1 cellular context compared by ENCODE assay signal in the genomic region with DNA sequence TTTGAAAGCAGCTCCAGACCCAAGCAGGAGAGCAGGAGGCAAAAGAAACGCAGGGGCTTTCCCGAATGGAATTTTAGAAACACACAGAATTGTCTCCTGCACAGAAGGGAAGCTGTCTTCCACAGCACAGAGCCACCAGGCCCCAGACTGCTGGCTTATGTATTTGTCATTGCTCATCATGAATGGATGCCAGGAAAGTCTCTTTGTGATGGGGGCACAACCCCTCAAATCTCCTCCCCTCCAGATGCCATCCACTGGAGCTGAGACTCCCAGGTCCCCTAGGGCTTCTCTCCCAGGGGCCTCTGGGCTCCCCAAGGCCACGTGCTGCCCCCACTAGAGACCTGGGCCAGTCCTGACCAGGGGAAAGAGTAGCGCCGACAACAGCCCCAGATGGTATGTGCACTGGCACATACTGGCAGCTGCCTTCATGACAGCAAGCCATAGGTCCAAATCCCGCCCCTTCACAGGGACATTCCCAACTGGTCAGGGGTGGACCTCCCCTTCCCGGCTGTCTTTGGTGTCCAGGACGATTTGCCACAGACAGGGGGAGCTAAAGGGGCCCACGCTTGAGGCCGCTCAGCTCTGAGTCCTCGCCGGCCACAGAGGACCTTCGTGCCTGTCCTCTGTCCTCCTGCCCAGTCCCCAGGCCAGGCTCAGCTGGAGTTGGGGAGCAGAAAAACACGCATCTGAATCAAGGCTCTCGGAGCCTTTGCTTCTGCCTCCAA.
TF ChIP-seq lines count a peak whose summit lies in the region.

No MANE protein-coding gene starts in this region.

TF ChIP-seq in HepG2, 621 proteins besides CTCF, POLR2A, EP300 and RAD21 (continued from another document):
- TF ChIP-seq, protein P1, sequence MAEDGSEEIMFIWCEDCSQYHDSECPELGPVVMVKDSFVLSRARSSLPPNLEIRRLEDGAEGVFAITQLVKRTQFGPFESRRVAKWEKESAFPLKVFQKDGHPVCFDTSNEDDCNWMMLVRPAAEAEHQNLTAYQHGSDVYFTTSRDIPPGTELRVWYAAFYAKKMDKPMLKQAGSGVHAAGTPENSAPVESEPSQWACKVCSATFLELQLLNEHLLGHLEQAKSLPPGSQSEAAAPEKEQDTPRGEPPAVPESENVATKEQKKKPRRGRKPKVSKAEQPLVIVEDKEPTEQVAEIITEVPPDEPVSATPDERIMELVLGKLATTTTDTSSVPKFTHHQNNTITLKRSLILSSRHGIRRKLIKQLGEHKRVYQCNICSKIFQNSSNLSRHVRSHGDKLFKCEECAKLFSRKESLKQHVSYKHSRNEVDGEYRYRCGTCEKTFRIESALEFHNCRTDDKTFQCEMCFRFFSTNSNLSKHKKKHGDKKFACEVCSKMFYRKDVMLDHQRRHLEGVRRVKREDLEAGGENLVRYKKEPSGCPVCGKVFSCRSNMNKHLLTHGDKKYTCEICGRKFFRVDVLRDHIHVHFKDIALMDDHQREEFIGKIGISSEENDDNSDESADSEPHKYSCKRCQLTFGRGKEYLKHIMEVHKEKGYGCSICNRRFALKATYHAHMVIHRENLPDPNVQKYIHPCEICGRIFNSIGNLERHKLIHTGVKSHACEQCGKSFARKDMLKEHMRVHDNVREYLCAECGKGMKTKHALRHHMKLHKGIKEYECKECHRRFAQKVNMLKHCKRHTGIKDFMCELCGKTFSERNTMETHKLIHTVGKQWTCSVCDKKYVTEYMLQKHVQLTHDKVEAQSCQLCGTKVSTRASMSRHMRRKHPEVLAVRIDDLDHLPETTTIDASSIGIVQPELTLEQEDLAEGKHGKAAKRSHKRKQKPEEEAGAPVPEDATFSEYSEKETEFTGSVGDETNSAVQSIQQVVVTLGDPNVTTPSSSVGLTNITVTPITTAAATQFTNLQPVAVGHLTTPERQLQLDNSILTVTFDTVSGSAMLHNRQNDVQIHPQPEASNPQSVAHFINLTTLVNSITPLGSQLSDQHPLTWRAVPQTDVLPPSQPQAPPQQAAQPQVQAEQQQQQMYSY (CRISPR knock-in tag; IDR thresholded peaks at IDR 0.05), result no peak
- TF ChIP-seq TBX2 (CRISPR knock-in tag; IDR thresholded peaks at IDR 0.05; ENCODE audit: borderline replicate concordance) (no peak), ZNF775 (CRISPR knock-in tag; IDR thresholded peaks at IDR 0.05; ENCODE audit: borderline replicate concordance) (no peak)
- TF ChIP-seq, protein P2, sequence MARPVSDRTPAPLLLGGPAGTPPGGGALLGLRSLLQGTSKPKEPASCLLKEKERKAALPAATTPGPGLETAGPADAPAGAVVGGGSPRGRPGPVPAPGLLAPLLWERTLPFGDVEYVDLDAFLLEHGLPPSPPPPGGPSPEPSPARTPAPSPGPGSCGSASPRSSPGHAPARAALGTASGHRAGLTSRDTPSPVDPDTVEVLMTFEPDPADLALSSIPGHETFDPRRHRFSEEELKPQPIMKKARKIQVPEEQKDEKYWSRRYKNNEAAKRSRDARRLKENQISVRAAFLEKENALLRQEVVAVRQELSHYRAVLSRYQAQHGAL (CRISPR knock-in tag; IDR thresholded peaks at IDR 0.05; ENCODE audit: not compliant biosample characterization), result no peak
- TF ChIP-seq, protein P3, sequence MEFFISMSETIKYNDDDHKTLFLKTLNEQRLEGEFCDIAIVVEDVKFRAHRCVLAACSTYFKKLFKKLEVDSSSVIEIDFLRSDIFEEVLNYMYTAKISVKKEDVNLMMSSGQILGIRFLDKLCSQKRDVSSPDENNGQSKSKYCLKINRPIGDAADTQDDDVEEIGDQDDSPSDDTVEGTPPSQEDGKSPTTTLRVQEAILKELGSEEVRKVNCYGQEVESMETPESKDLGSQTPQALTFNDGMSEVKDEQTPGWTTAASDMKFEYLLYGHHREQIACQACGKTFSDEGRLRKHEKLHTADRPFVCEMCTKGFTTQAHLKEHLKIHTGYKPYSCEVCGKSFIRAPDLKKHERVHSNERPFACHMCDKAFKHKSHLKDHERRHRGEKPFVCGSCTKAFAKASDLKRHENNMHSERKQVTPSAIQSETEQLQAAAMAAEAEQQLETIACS (CRISPR knock-in tag; IDR thresholded peaks at IDR 0.05), result no peak
- TF ChIP-seq, protein P4, sequence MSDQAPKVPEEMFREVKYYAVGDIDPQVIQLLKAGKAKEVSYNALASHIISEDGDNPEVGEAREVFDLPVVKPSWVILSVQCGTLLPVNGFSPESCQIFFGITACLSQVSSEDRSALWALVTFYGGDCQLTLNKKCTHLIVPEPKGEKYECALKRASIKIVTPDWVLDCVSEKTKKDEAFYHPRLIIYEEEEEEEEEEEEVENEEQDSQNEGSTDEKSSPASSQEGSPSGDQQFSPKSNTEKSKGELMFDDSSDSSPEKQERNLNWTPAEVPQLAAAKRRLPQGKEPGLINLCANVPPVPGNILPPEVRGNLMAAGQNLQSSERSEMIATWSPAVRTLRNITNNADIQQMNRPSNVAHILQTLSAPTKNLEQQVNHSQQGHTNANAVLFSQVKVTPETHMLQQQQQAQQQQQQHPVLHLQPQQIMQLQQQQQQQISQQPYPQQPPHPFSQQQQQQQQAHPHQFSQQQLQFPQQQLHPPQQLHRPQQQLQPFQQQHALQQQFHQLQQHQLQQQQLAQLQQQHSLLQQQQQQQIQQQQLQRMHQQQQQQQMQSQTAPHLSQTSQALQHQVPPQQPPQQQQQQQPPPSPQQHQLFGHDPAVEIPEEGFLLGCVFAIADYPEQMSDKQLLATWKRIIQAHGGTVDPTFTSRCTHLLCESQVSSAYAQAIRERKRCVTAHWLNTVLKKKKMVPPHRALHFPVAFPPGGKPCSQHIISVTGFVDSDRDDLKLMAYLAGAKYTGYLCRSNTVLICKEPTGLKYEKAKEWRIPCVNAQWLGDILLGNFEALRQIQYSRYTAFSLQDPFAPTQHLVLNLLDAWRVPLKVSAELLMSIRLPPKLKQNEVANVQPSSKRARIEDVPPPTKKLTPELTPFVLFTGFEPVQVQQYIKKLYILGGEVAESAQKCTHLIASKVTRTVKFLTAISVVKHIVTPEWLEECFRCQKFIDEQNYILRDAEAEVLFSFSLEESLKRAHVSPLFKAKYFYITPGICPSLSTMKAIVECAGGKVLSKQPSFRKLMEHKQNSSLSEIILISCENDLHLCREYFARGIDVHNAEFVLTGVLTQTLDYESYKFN (CRISPR knock-in tag; conservative IDR thresholded peaks at IDR 0.05), result no peak
- TF ChIP-seq, protein P5, sequence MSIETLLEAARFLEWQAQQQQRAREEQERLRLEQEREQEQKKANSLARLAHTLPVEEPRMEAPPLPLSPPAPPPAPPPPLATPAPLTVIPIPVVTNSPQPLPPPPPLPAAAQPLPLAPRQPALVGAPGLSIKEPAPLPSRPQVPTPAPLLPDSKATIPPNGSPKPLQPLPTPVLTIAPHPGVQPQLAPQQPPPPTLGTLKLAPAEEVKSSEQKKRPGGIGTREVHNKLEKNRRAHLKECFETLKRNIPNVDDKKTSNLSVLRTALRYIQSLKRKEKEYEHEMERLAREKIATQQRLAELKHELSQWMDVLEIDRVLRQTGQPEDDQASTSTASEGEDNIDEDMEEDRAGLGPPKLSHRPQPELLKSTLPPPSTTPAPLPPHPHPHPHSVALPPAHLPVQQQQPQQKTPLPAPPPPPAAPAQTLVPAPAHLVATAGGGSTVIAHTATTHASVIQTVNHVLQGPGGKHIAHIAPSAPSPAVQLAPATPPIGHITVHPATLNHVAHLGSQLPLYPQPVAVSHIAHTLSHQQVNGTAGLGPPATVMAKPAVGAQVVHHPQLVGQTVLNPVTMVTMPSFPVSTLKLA (IDR thresholded peaks at IDR 0.05), result no peak
TF ChIP-seq in HepG2: peak in this region for 0.
